In the genomic region with DNA sequence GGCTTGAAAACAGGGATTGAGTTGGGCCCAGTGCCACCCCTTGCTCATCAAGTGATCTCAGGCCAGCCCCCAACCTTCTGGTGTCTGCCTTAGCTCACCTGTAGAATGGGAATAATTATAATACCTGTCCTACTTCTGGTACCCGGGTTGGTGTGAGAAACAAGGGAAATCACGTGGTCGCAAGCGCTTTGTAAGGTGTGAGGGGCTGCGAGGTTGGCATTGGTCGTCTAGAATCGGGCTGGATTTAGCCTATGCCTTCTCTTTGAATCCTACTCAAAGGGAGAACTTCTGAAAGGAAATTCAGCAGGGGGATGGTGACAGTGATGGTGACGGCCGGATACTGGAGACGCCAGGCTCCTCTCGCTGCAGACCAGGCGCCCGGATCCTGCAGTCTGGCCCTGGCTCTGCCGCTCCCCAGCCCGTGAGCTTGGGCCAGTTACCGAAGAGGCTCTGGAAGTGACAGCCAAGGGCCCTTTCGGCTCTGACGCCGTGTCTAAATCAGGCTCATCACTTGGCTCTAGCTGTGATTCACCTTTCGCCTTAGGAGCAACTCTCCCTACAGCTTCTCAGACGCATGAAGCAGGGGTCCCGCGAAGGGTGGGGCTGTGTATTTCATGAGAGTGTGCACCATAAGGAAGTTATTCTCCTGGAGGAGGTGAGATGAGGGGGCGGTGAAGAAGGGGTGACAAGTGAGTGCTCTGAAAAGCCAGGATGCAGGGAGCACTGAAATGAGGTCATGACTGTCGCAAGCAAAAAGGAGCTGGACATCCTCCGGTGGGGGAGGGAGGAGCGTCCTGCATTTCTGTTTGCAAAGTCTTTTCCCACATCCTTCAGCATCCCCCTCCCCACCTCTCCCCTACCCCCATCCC, we compare ENCODE assay signal across 9 cellular contexts. TPM values are rescaled to one million over a fixed set of nuclear protein-coding genes. Genes with fewer than 3 reads are reported as not detected.
DNase-seq lines count a peak whose midpoint lies in the region; ATAC-seq and TF ChIP-seq lines count a peak whose summit lies in the region.
"Had no signal": no experiment of that assay in that cellular context is flagged by ENCODE, and none has a peak within 500 bp of the region (broad histone marks: within the 10 kb centered on the region; RNA-seq: fewer than 3 reads in every experiment).

No MANE protein-coding gene starts in this region.

- H3K4me1 ChIP-seq in colonic mucosa (peaks cover 4% of the 10 kb centered on the region), mesendoderm (ENCODE audit: control insufficient read depth, low read depth, low read length) (peaks cover 5% of the 10 kb centered on the region), transverse colon (peaks cover 0 to 23% (median 12%) of the 10 kb centered on the region in 4 donors)

- H3K23ac ChIP-seq in mesendoderm (ENCODE audit: low read length): no peak overlapping the region

- H3K4me3 ChIP-seq in colonic mucosa: no peak overlapping the region
- peak overlapping the region; percentile 19 for H3K4me3 ChIP-seq in mesendoderm (ENCODE audit: low read length)
- peak overlapping the region in 3 of 4 donors; percentile 40 to 56 (median 42) for H3K4me3 ChIP-seq in transverse colon

- peak overlapping the region; percentile 55 for H3K27ac ChIP-seq in colonic mucosa
- no peak overlapping the region for H3K27ac ChIP-seq in mesendoderm (ENCODE audit: low read depth, low read length)
- peak overlapping the region; percentile 68 to 86 (median 80) for H3K27ac ChIP-seq in transverse colon

- H2BK120ac ChIP-seq in mesendoderm (ENCODE audit: low read depth, low read length): no peak overlapping the region

- ATAC-seq in HG03354 (IDR thresholded peaks at IDR 0.05; ENCODE audit: poor library complexity, severe bottlenecking, unreplicated experiment) (no peak), GM21367 (IDR thresholded peaks at IDR 0.05; ENCODE audit: unreplicated experiment) (no peak), HG02759 (IDR thresholded peaks at IDR 0.05; ENCODE audit: unreplicated experiment) (no peak)

- no peak overlapping the region for H3K4ac ChIP-seq in mesendoderm (ENCODE audit: low read depth, low read length)

- no peak overlapping the region for H2AK5ac ChIP-seq in mesendoderm (ENCODE audit: low read length)

- no peak for TF ChIP-seq EP300 in transverse colon (IDR thresholded peaks at IDR 0.05; ENCODE audit: low read depth)

- no CpG with 5 or more reads among the region's 27 CpGs for WGBS in mesendoderm (ENCODE audit: extremely low coverage, insufficient coverage, low lambda C conversion rate)
- WGBS in transverse colon (ENCODE audit: low coverage in 1 of 2), 2 donors: 39% methylated on average over 27 of the region's 27 CpGs; no CpG with 5 or more reads in 1 of the 2 donors

- in situ Hi-C loops in transverse colon (cut with MboI; ENCODE audit: low pct_ligation_motif_present in 1 of 4, low pct_unique_long_range_greater_than_20kb in 1 of 4, low sequenced_read_pairs in 3 of 4): loop anchor here in 1 of 4 donors (25.0 kb wide), 1 partner anchor 279 kb away; no protein-coding TSS in a partner anchor

- H3K9me3 Mint-ChIP-seq in activated CD4-positive, alpha-beta T cell treated with anti-CD3 and anti-CD28 coated beads, Interleukin-2, amount 10 ng/mL, durations not matched to agents 24 days and 14 days: peaks cover 3% of the 10 kb centered on the region

- no peak for TF ChIP-seq CTCF in colonic mucosa (IDR thresholded peaks at IDR 0.05)
- no peak for TF ChIP-seq CTCF in transverse colon (IDR thresholded peaks at IDR 0.05)

- H4K8ac ChIP-seq in mesendoderm (ENCODE audit: low read depth, low read length): no peak overlapping the region

- H3K27me3 ChIP-seq in colonic mucosa: peaks cover 44% of the 10 kb centered on the region
- H3K27me3 ChIP-seq in mesendoderm (ENCODE audit: insufficient read depth, low read length, poor library complexity): peaks cover 7% of the 10 kb centered on the region
- H3K27me3 ChIP-seq in transverse colon: peaks cover 72% of the 10 kb centered on the region

- H2BK15ac ChIP-seq in mesendoderm (replicated peaks; ENCODE audit: low read depth): no peak overlapping the region

- H3K79me2 ChIP-seq in mesendoderm (ENCODE audit: control insufficient read depth, insufficient read depth, low read length): no peaks in the 10 kb centered on the region

- H3K36me3 ChIP-seq in colonic mucosa: no peaks in the 10 kb centered on the region
- H3K36me3 ChIP-seq in mesendoderm (ENCODE audit: control insufficient read depth, insufficient read depth, low read length): no peaks in the 10 kb centered on the region
- no peaks in the 10 kb centered on the region for H3K36me3 ChIP-seq in transverse colon

- H3K4me2 ChIP-seq in mesendoderm (ENCODE audit: low read length): peak overlapping the region; percentile 86

- H3K56ac ChIP-seq in mesendoderm (ENCODE audit: low read length): peak overlapping the region; percentile 22

- H4K5ac ChIP-seq in mesendoderm (ENCODE audit: low read length): no peak overlapping the region

- H3K27ac Mint-ChIP-seq in activated CD4-positive, alpha-beta T cell treated with anti-CD3 and anti-CD28 coated beads, Interleukin-2, amount 10 ng/mL, durations not matched to agents 24 days and 14 days: peak overlapping the region; percentile 48

- H2BK5ac ChIP-seq in mesendoderm (ENCODE audit: low read length): no peak overlapping the region

- peak overlapping the region; percentile 85 for H3K4me3 Mint-ChIP-seq in activated CD4-positive, alpha-beta T cell treated with anti-CD3 and anti-CD28 coated beads, Interleukin-2, amount 10 ng/mL, durations not matched to agents 24 days and 14 days

- peaks cover 3% of the 10 kb centered on the region for H3K36me3 Mint-ChIP-seq in activated CD4-positive, alpha-beta T cell treated with anti-CD3 and anti-CD28 coated beads, Interleukin-2, amount 10 ng/mL, durations not matched to agents 24 days and 14 days (ENCODE audit: low read depth)

- no peak overlapping the region for H3K9ac ChIP-seq in colonic mucosa (ENCODE audit: low read depth in 2 of 2, low read length in 2 of 2)
- H3K9ac ChIP-seq in mesendoderm (ENCODE audit: low read length): peak overlapping the region; percentile 37

- TF ChIP-seq POLR2A in transverse colon (IDR thresholded peaks at IDR 0.05): no peak

- intact Hi-C loops in activated CD4-positive, alpha-beta T cell treated with anti-CD3 and anti-CD28 coated beads, Interleukin-2, amount 10 ng/mL, durations not matched to agents 24 days and 14 days (cut with micrococcal nuclease): loop anchor here (5.0 to 10.0 kb wide), 3 partner anchors 256 to 744 kb away; partner anchors contain the start of genes HIBADH and TRIL
- intact Hi-C loops in colonic mucosa (cut with DNase I): no loop called here
- intact Hi-C loops in transverse colon (cut with DNase I; ENCODE audit: low total_unique reads): no loop called here

- no peak for DNase-seq in activated CD4-positive, alpha-beta T cell treated with anti-CD3 and anti-CD28 coated beads, Interleukin-2, amount 10 ng/mL, durations not matched to agents 24 days and 14 days
- no peak for DNase-seq in activated CD4-positive, alpha-beta T cell treated with anti-CD3 and anti-CD28 coated beads for 1 hour
- no peak for DNase-seq in colonic mucosa
- DNase-seq in mesendoderm: peak; percentile 77
- DNase-seq in transverse colon: peak; percentile 14

- H3K9me3 ChIP-seq in colonic mucosa: no peaks in the 10 kb centered on the region
- no peaks in the 10 kb centered on the region for H3K9me3 ChIP-seq in transverse colon

- H3K18ac ChIP-seq in mesendoderm (ENCODE audit: low read length): no peak overlapping the region

- peaks cover 25% of the 10 kb centered on the region for H3K4me1 Mint-ChIP-seq in activated CD4-positive, alpha-beta T cell treated with anti-CD3 and anti-CD28 coated beads, Interleukin-2, amount 10 ng/mL, durations not matched to agents 24 days and 14 days

- H3K27me3 Mint-ChIP-seq in activated CD4-positive, alpha-beta T cell treated with anti-CD3 and anti-CD28 coated beads, Interleukin-2, amount 10 ng/mL, durations not matched to agents 24 days and 14 days: peaks cover 55% of the 10 kb centered on the region

- H3K79me1 ChIP-seq in mesendoderm (ENCODE audit: low read length): no peaks in the 10 kb centered on the region

RNA-seq across cellular contexts. Expression of gene CREB5, which starts 4.0 kb away (rescaled TPM):
- total RNA-seq in activated CD4-positive, alpha-beta T cell treated with anti-CD3 and anti-CD28 coated beads, Interleukin-2, amount 10 ng/mL, durations not matched to agents 24 days and 14 days: not detected in 2 replicates
- total RNA-seq in colonic mucosa (1 to 10 TPM in 1 of 2 donors, under 1 TPM in 1; 0.54 to 3.6 TPM), transverse colon (10 to 100 TPM in 1 of 4 donors, 1 to 10 TPM in 3; 3.0 to 12.2 (median 7.0) TPM)
- 8.3 TPM for polyA plus RNA-seq in mesendoderm (2013, experiment 1 of 2)
- 8.6 TPM for polyA plus RNA-seq in mesendoderm (2013, experiment 2 of 2)
- total RNA-seq: T-helper 1 cell treated with Interleukin-12 subunit alpha and Interleukin-12 subunit beta and Interleukin-4 antibody, amounts not matched to agents 30 ng/mL and 1 ng/mL, for 36 hours had no signal

Comparison
In these comparisons a context has a peak if more than half of its experiments do, and no peak if none do; other contexts are left out.
1. DNase-seq: peak in mesendoderm (single experiment) and transverse colon (single experiment); none in activated CD4-positive, alpha-beta T cell treated with anti-CD3 and anti-CD28 coated beads, Interleukin-2, amount 10 ng/mL, durations not matched to agents 24 days and 14 days (single experiment), activated CD4-positive, alpha-beta T cell treated with anti-CD3 and anti-CD28 coated beads for 1 hour (single experiment) and colonic mucosa (single experiment).